ENCODE assay signal across 15 cellular contexts in the genomic region with DNA sequence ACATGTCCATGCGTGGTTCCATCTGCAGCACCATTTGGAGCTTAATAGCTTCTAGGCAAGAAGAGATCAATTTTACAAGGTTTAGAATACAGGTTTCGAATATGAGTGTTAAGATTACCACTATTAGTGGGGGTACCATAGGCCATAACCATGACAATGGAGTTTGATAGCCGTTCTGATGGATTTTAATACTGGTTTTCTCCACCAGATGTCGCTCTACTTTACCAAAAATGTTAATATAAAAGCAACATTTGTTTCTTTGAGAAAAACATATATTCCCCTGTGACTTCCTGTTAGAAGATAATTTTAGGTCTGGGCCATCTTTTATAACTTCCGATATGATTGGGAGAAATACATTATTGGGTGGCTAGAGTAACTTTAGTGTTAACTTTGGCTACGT.
A peak's percentile ranks its signal among the peaks of the same experiment; 100 is the strongest.
DNase-seq lines count a peak whose midpoint lies in the region; ATAC-seq, FAIRE-seq and TF ChIP-seq lines count a peak whose summit lies in the region.
"Had no signal": no experiment of that assay in that cellular context is flagged by ENCODE, and none has a peak within 500 bp of the region (broad histone marks: within the 10 kb centered on the region; RNA-seq: fewer than 3 reads in every experiment).

No MANE protein-coding gene starts in this region.

- DNase-seq in GM10266 (ENCODE audit: extremely low spot score) (peak; percentile 1), LHCN-M2 (ENCODE audit: low read depth) (peak; percentile 5), K562 (ENCODE audit: extremely low read depth in 1 of 4, low spot score in 3 of 4) (peak in 3 of 4 experiments; percentile 3 to 8 (median 5)), myocyte (ENCODE audit: low read depth) (peak; percentile 2), NCI-H2171 treated with DMSO at 0.1 percent for 48 hours (lab: John Stamatoyannopoulos, UW) (no peak)
- DNase-seq in activated CD4-positive, CD25-positive, alpha-beta regulatory T cell treated with anti-CD3 and anti-CD28 coated beads, Interleukin-2, amount 50 U/mL, for 72 hours, result no peak
- DNase-seq: activated naive CD8-positive, alpha-beta T cell treated with anti-CD3 and anti-CD28 coated beads, Interleukin-2, amount 10 ng/mL, durations not matched to agents 7 days and 5 days; NCI-H510A; stimulated activated CD4-positive, alpha-beta T cell treated with anti-CD3 and anti-CD28 coated beads, Interleukin-4, amount 100 ng/mL, for 1 hour; testis had no signal

- no peak overlapping the region for H2AFZ ChIP-seq in K562 (ENCODE audit: low read depth, low read length)

- POLR2A ChIA-PET in K562 (lab: Yijun Ruan, JAX), result no interaction called here

- no peak overlapping the region for H3K4me2 ChIP-seq in K562 (ENCODE audit: insufficient read depth, low read length)

- no peak for TF ChIP-seq EP300 in K562 (IDR thresholded peaks at IDR 0.05; ENCODE audit: low read length)

- ATAC-seq in K562, result no peak
- no peak for ATAC-seq in HG02571 (IDR thresholded peaks at IDR 0.05; ENCODE audit: unreplicated experiment)
- no peak for ATAC-seq in HG02588 (IDR thresholded peaks at IDR 0.05; ENCODE audit: unreplicated experiment)
- ATAC-seq: naive thymus-derived CD4-positive, alpha-beta T cell; WTC11 had no signal

- H3K27me3 ChIP-seq in K562 (ENCODE audit: control insufficient read depth in 2 of 2, insufficient read depth in 2 of 2, low read length in 2 of 2), result no peaks in the 10 kb centered on the region
- H3K27me3 ChIP-seq: testis had no signal

- H3K79me2 ChIP-seq in K562 (ENCODE audit: control insufficient read depth, insufficient read depth, low read length), result no peaks in the 10 kb centered on the region

- intact Hi-C loops in K562 (cut with micrococcal nuclease), result loop anchor here (5.0 kb wide), 1 partner anchor 839 kb away; no protein-coding TSS in a partner anchor

- BruUV-seq in K562 (replicated peaks; lab: Mats Ljungman, UMichigan), result no TSS peak

- H3K4me1 ChIP-seq in K562 (replicated peaks in 1 of 2; ENCODE audit: control insufficient read depth in 2 of 2, insufficient read depth in 2 of 2, low read length in 2 of 2), result no peaks in the 10 kb centered on the region
- H3K4me1 ChIP-seq: testis had no signal

- TF ChIP-seq CTCF in GM10266 (IDR thresholded peaks at IDR 0.05; ENCODE audit: control insufficient read depth, insufficient read depth, low read depth, missing control alignments), result peak; percentile 17
- TF ChIP-seq CTCF in K562 (IDR thresholded peaks at IDR 0.05 in 2 of 3, conservative IDR thresholded peaks at IDR 0.05 in 1 of 3; ENCODE audit: insufficient read depth in 2 of 3, low read depth in 1 of 3, low read length in 3 of 3), result peak in 2 of 3 experiments; percentile 32 to 34; a peak in 2 of 6 replicates

- no peak overlapping the region for H3K27ac ChIP-seq in K562 (ENCODE audit: extremely low read depth, low read depth, low read length)
- H3K27ac ChIP-seq: HL-60, testis had no signal

- CTCF ChIA-PET in K562 (lab: Yijun Ruan, JAX; ENCODE audit: low intra/inter-chr PET ratio), result interaction anchor here (0.6 kb wide), 1 partner anchor 1033 kb away, joined by 3 read pairs; no protein-coding TSS in a partner anchor

- FAIRE-seq in K562 (lab: Jason Lieb, UNC), result no peak

- 12% methylated on average over 6 of the region's 6 CpGs for WGBS in K562 (ENCODE audit: insufficient coverage, low coverage, missing lambda C conversion rate)

- TF ChIP-seq RAD21 in K562 (CRISPR knock-in tag; conservative IDR thresholded peaks at IDR 0.05 in 1 of 2, IDR thresholded peaks at IDR 0.05 in 1 of 2), result no peak

- H3K4me3 ChIP-seq in K562, result no peak overlapping the region
- H3K4me3 ChIP-seq: testis had no signal

- no peak for TF ChIP-seq POLR2A in K562 (conservative IDR thresholded peaks at IDR 0.05)

- H4K20me1 ChIP-seq in K562 (replicated peaks; ENCODE audit: control insufficient read depth, insufficient read depth, low read length), result no peaks in the 10 kb centered on the region

- H3K36me3 ChIP-seq in K562 (ENCODE audit: control insufficient read depth, insufficient read depth, low read length), result no peaks in the 10 kb centered on the region

- no peaks in the 10 kb centered on the region for H3K9me1 ChIP-seq in K562 (ENCODE audit: control insufficient read depth, insufficient read depth, low read length)

- in situ Hi-C loops in K562 (cut with MboI), result no loop called here

- no peaks in the 10 kb centered on the region for H3K9me3 ChIP-seq in K562 (replicated peaks; ENCODE audit: control insufficient read depth, insufficient read depth, low read depth, low read length)
- H3K9me3 ChIP-seq: testis had no signal

- H3K9ac ChIP-seq in K562 (ENCODE audit: insufficient read depth in 1 of 2, low read depth in 2 of 2, low read length in 2 of 2), result no peak overlapping the region

TF ChIP-seq in K562, 482 proteins besides CTCF, POLR2A, EP300 and RAD21:
- TF ChIP-seq ZNF764 (CRISPR knock-in tag; IDR thresholded peaks at IDR 0.05; ENCODE audit: low read depth), result peak; percentile 88
- TF ChIP-seq ZNF436 (CRISPR knock-in tag; IDR thresholded peaks at IDR 0.05), result no peak

Comparison
In these comparisons a context has a peak if more than half of its experiments do, and no peak if none do; other contexts are left out.
1. DNase-seq: peak in GM10266 (single experiment), LHCN-M2 (single experiment), K562 (3 of 4) and myocyte (single experiment); none in NCI-H2171 treated with DMSO at 0.1 percent for 48 hours (single experiment) and activated CD4-positive, CD25-positive, alpha-beta regulatory T cell treated with anti-CD3 and anti-CD28 coated beads, Interleukin-2, amount 50 U/mL, for 72 hours (single experiment).